In the genomic region with DNA sequence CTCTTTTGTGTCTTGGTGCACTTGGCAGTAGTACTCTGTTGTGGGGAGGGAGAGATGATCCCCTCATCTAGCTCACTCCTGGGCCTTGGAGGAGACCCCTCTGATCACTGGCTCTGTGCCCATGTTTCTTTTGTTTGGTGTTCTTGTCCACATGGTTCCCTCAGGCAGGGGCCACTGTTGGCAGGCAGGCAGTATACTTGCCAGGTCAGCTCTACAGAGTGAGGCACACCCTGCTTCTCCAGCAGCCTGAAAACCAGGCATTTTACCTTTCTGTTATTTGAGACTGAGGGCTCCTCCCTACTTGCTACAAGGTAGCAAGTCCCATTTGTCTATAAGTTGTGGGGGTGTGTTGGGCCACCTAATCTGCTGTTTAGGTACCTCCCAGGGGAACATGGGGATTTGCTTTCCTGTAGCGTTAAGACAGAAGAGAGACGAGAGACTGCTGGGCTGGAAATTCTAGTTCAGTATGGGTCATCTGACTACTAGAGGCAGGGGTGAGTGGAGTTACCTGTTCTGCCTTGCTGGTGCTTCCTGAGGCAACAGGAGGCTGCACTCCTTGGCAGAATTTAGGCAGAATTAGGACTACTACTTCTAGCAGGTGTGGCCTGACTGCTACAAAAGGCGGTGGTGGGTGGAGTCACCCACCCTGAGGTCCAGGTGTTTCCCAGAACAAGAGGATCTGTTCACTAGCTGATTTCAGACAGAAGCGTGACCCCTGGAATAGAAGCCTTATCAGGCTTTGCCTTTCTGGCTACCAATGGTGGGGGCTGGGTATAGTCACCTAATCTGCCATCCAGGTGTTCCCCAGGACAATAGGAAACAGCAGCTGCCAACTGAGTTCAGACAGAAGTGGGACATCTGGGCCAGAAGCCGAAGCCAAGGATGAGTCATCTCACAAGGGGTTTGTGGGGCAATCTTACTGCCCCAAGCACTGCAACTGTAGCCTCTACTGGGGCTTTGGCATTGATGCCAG, we compare ENCODE assay signal across 20 cellular contexts.
A peak's percentile ranks its signal among the peaks of the same experiment; 100 is the strongest.
DNase-seq lines count a peak whose midpoint lies in the region; ATAC-seq and TF ChIP-seq lines count a peak whose summit lies in the region.
"Had no signal": no experiment of that assay in that cellular context is flagged by ENCODE, and none has a peak within 500 bp of the region (broad histone marks: within the 10 kb centered on the region; RNA-seq: fewer than 3 reads in every experiment).

No MANE protein-coding gene starts in this region.

- H3K9ac ChIP-seq in MM.1S (ENCODE audit: low read length) = no peak overlapping the region

- TF ChIP-seq EP300 in ovary (IDR thresholded peaks at IDR 0.05) = no peak

- peak overlapping the region; percentile 39; the same call in 1 of the 2 replicates for H3K4me2 ChIP-seq in MM.1S (ENCODE audit: low read depth, low read length)
- H3K4me2 ChIP-seq: hepatocyte had no signal

- TF ChIP-seq CTCF in MM.1S (IDR thresholded peaks at IDR 0.05; ENCODE audit: low read length) (no peak), ovary (IDR thresholded peaks at IDR 0.05) (no peak)

- H3K79me2 ChIP-seq in MM.1S (ENCODE audit: low read length) = no peaks in the 10 kb centered on the region
- H3K79me2 ChIP-seq: hepatocyte had no signal

- H3K9me2 ChIP-seq in MM.1S (replicated peaks; ENCODE audit: insufficient read depth, low read length) = no peaks in the 10 kb centered on the region

- H3K9me3 ChIP-seq in MM.1S (replicated peaks; ENCODE audit: insufficient read depth, low read length) (no peaks in the 10 kb centered on the region), ovary (no peaks in the 10 kb centered on the region)
- H3K9me3 ChIP-seq: right lobe of liver had no signal

- H3K36me3 ChIP-seq in MM.1S (replicated peaks; ENCODE audit: insufficient read depth, low read length) = no peaks in the 10 kb centered on the region
- no peaks in the 10 kb centered on the region for H3K36me3 ChIP-seq in ovary
- H3K36me3 ChIP-seq: lower lobe of right lung, right lobe of liver had no signal

- H3F3A ChIP-seq in MM.1S (ENCODE audit: insufficient read depth, low read length) = peaks cover 4% of the 10 kb centered on the region; the same call in 1 of the 2 replicates

- no peak for ATAC-seq in HG02870 (IDR thresholded peaks at IDR 0.05; ENCODE audit: unreplicated experiment)
- ATAC-seq: Panc1, right lobe of liver had no signal

- H3K27me3 ChIP-seq in MM.1S (replicated peaks; ENCODE audit: insufficient read depth, low read length) = no peaks in the 10 kb centered on the region
- H3K27me3 ChIP-seq in ovary = no peaks in the 10 kb centered on the region
- H3K27me3 ChIP-seq: hepatocyte, right lobe of liver had no signal

- WGBS in ovary, 3 donors = 89 to 90% (median 89%) methylated on average over 5 of the region's 5 CpGs

- H3K27ac ChIP-seq in MM.1S (ENCODE audit: low read length) (peak overlapping the region; percentile 28; the same call in 1 of the 2 replicates), ovary (no peak overlapping the region)
- H3K27ac ChIP-seq: hepatocyte, lower lobe of right lung, right lobe of liver, SK-N-MC had no signal

- intact Hi-C loops in ovary (cut with DNase I) = no loop called here

- H2AFZ ChIP-seq in MM.1S (ENCODE audit: low read length) = no peak overlapping the region
- H2AFZ ChIP-seq: hepatocyte had no signal

- DNase-seq in DMS53 (lab: John Stamatoyannopoulos, UW) (peak; percentile 88), MM.1S (no peak), NCI-H69 (lab: John Stamatoyannopoulos, UW) (peak; percentile 95), islet precursor cell (peak; percentile 58), ovary (no peak), SIG-M5 treated with dmso at 0.1 percent for 504 hours (lab: John Stamatoyannopoulos, UW; ENCODE audit: unreplicated experiment) (no peak)
- DNase-seq: activated CD4-positive, alpha-beta T cell treated with anti-CD3 and anti-CD28 coated beads, Interleukin-2, amount 10 ng/mL, durations not matched to agents 24 days and 14 days; activated CD8-positive, alpha-beta memory T cell treated with anti-CD3 and anti-CD28 coated beads, Interleukin-2, amount 50 U/mL, for 48 hours; activated effector memory CD4-positive, alpha-beta T cell treated with anti-CD3 and anti-CD28 coated beads, Interleukin-2, amount 50 U/mL, for 16 hours; GDM1; H7; lower lobe of right lung; naive B cell; NCI-H1436 treated with DMSO at 0.1 percent for 48 hours; NCI-H526 treated with DMSO at 0.1 percent for 48 hours; right lobe of liver had no signal

- H3K4me1 ChIP-seq in MM.1S (ENCODE audit: low read length) (peaks cover 16% of the 10 kb centered on the region; the same call in 1 of the 2 replicates), ovary (ENCODE audit: insufficient read depth) (no peaks in the 10 kb centered on the region)
- H3K4me1 ChIP-seq: lower lobe of right lung, right lobe of liver had no signal

- H3K4me3 ChIP-seq in MM.1S (ENCODE audit: low read length) = no peak overlapping the region
- H3K4me3 ChIP-seq in ovary = no peak overlapping the region
- H3K4me3 ChIP-seq: hepatocyte, lower lobe of right lung, right lobe of liver, SK-N-MC had no signal

- H4K20me1 ChIP-seq in MM.1S (ENCODE audit: insufficient read depth, low read length) = no peaks in the 10 kb centered on the region

- TF ChIP-seq POLR2A in ovary (IDR thresholded peaks at IDR 0.05) = no peak

Comparison
In these comparisons a context has a peak if more than half of its experiments do, and no peak if none do; other contexts are left out.
1. DNase-seq: peak in DMS53 (single experiment), NCI-H69 (single experiment) and islet precursor cell (single experiment); none in MM.1S (single experiment), ovary (0 of 5) and SIG-M5 treated with dmso at 0.1 percent for 504 hours (single experiment).